Comparison of ENCODE assay signal across 8 cellular contexts in genomic region chr6:36595168-36595818, GRCh38. TPM values are rescaled to one million over a fixed set of nuclear protein-coding genes. Genes with fewer than 3 reads are reported as not detected.
DNase-seq lines count a peak whose midpoint lies in the region; ATAC-seq and TF ChIP-seq lines count a peak whose summit lies in the region.

No MANE protein-coding gene starts in this region.

- H3K27me3 ChIP-seq in smooth muscle cell (ENCODE audit: low read depth) = no peaks in the 10 kb centered on the region

- H3K4me3 Mint-ChIP-seq in activated CD4-positive, alpha-beta T cell treated with anti-CD3 and anti-CD28 coated beads for 36 hours = peak overlapping the region; percentile 88
- H3K4me3 Mint-ChIP-seq in immature natural killer cell = peak overlapping the region; percentile 94 to 99 (median 98)

- H3K36me3 ChIP-seq in smooth muscle cell (ENCODE audit: low read depth) = peaks cover 22% of the 10 kb centered on the region

- H3K9me3 Mint-ChIP-seq in activated CD4-positive, alpha-beta T cell treated with anti-CD3 and anti-CD28 coated beads for 36 hours (ENCODE audit: low read depth) = no peaks in the 10 kb centered on the region
- peaks cover 0 to 2% (median 0%) of the 10 kb centered on the region in 6 donors for H3K9me3 Mint-ChIP-seq in immature natural killer cell

- peaks cover 62% of the 10 kb centered on the region for H3K36me3 Mint-ChIP-seq in activated CD4-positive, alpha-beta T cell treated with anti-CD3 and anti-CD28 coated beads for 36 hours (ENCODE audit: low read depth)
- peaks cover 35 to 45% (median 42%) of the 10 kb centered on the region in 3 donors for H3K36me3 Mint-ChIP-seq in immature natural killer cell

- H2AFZ ChIP-seq in smooth muscle cell (ENCODE audit: low read depth) = no peak overlapping the region

- POLR2A ChIA-PET in activated CD4-positive, alpha-beta T cell treated with anti-CD3 and anti-CD28 coated beads for 36 hours (lab: Charles Lee) = interaction anchor here (0.6 to 2.6 kb wide), 8 partner anchors 12 to 295 kb away, joined by 3 to 11 read pairs (median 5); no protein-coding TSS in a partner anchor

- 1% methylated on average over 11 of the region's 11 CpGs for WGBS in smooth muscle cell (ENCODE audit: low lambda C conversion rate)

- peak; percentile 54 for DNase-seq in activated CD4-positive, alpha-beta T cell treated with anti-CD3 and anti-CD28 coated beads for 36 hours
- DNase-seq in activated CD4-positive, alpha-beta T cell treated with anti-CD3 and anti-CD28 coated beads, Interleukin-2, amount 50 U/mL, for 48 hours = no peak
- DNase-seq in NCI-H748 (lab: John Stamatoyannopoulos, UW; ENCODE audit: unreplicated experiment) = peak; percentile 61
- DNase-seq in astrocyte of the spinal cord (ENCODE audit: low read depth, low spot score) = peak; percentile 59
- peak; percentile 35 to 50 (median 43) for DNase-seq in immature natural killer cell
- no peak for DNase-seq in smooth muscle cell (lab: John Stamatoyannopoulos, UW; ENCODE audit: unreplicated experiment)

- no peak for ATAC-seq in activated CD4-positive, alpha-beta T cell treated with anti-CD3 and anti-CD28 coated beads for 36 hours
- no peak for ATAC-seq in GM19463 (IDR thresholded peaks at IDR 0.05; ENCODE audit: unreplicated experiment)
- no peak for ATAC-seq in HG02981 (IDR thresholded peaks at IDR 0.05; ENCODE audit: unreplicated experiment)

- intact Hi-C loops in activated CD4-positive, alpha-beta T cell treated with anti-CD3 and anti-CD28 coated beads for 36 hours (cut with DNase I, micrococcal nuclease) = loop anchor here (2.0 to 5.0 kb wide), 6 partner anchors 48 to 576 kb away; partner anchors contain the start of genes KCTD20 (in 1 of the 2), MAPK13 (in 1 of the 2), PIM1 (in 1 of the 2) and PPIL1 (in 1 of the 2)

- H3K9me3 ChIP-seq in smooth muscle cell (replicated peaks; ENCODE audit: low read depth) = no peaks in the 10 kb centered on the region

- H3K79me2 ChIP-seq in smooth muscle cell (ENCODE audit: low read depth) = peaks cover 61% of the 10 kb centered on the region

- peaks cover 60% of the 10 kb centered on the region for H4K20me1 ChIP-seq in smooth muscle cell (ENCODE audit: low read depth)

- CTCF ChIA-PET in activated CD4-positive, alpha-beta T cell treated with anti-CD3 and anti-CD28 coated beads for 36 hours (lab: Charles Lee) = interaction anchor here (0.7 to 1.9 kb wide), 3 partner anchors 11 to 154 kb away, joined by 3 to 5 read pairs (median 3); no protein-coding TSS in a partner anchor

- peaks cover 32% of the 10 kb centered on the region for H3K4me1 Mint-ChIP-seq in activated CD4-positive, alpha-beta T cell treated with anti-CD3 and anti-CD28 coated beads for 36 hours
- peaks cover 64 to 74% of the 10 kb centered on the region in 2 donors for H3K4me1 Mint-ChIP-seq in immature natural killer cell

- peak overlapping the region; percentile 99 for H3K9ac ChIP-seq in smooth muscle cell (ENCODE audit: low read depth)

- TF ChIP-seq CTCF in astrocyte of the spinal cord (IDR thresholded peaks at IDR 0.05; ENCODE audit: low read depth, low read length) (no peak), smooth muscle cell (IDR thresholded peaks at IDR 0.05; ENCODE audit: borderline replicate concordance, insufficient read depth, poor library complexity, severe bottlenecking) (no peak)

- H3K4me1 ChIP-seq in smooth muscle cell (ENCODE audit: low read depth) = peaks cover 34% of the 10 kb centered on the region

- peak overlapping the region; percentile 99 for H3K27ac Mint-ChIP-seq in activated CD4-positive, alpha-beta T cell treated with anti-CD3 and anti-CD28 coated beads for 36 hours
- H3K27ac Mint-ChIP-seq in immature natural killer cell = peak overlapping the region; percentile 97 to 99 (median 99)

- peak overlapping the region; percentile 100 for H3K4me2 ChIP-seq in smooth muscle cell

- H3K4me3 ChIP-seq in astrocyte of the spinal cord (ENCODE audit: low read depth, low read length) (peak overlapping the region; percentile 85), smooth muscle cell (peak overlapping the region; percentile 100)

- no peaks in the 10 kb centered on the region for H3K27me3 Mint-ChIP-seq in activated CD4-positive, alpha-beta T cell treated with anti-CD3 and anti-CD28 coated beads for 36 hours
- H3K27me3 Mint-ChIP-seq in immature natural killer cell (ENCODE audit: low read depth in 3 of 3) = peaks cover 16 to 43% (median 33%) of the 10 kb centered on the region in 3 donors

- peak overlapping the region; percentile 98 for H3K27ac ChIP-seq in smooth muscle cell (ENCODE audit: low read depth)

- in situ Hi-C loops in astrocyte of the spinal cord (cut with HindIII; ENCODE audit: low sequenced_read_pairs) = no loop called here

- peaks cover 42% of the 10 kb centered on the region for H3F3A ChIP-seq in smooth muscle cell (ENCODE audit: low read depth)

RNA-seq across cellular contexts. Expression of gene SRSF3, which starts 1.1 kb away (rescaled TPM):
- total RNA-seq in activated CD4-positive, alpha-beta T cell treated with anti-CD3 and anti-CD28 coated beads for 36 hours = 100 to 1,000 TPM; 298 to 464 TPM
- 100 to 1,000 TPM; 344 to 391 (median 379) TPM for polyA plus RNA-seq in immature natural killer cell
- 158 and 178 TPM in 2 replicates for total RNA-seq in smooth muscle cell
- polyA plus RNA-seq in smooth muscle cell = 163 and 179 TPM in 2 replicates

RNA-seq across cellular contexts. Expression of gene STK38, which starts 48.0 kb away (rescaled TPM):
- 10 to 100 TPM; 24.0 to 27.0 TPM for total RNA-seq in activated CD4-positive, alpha-beta T cell treated with anti-CD3 and anti-CD28 coated beads for 36 hours
- polyA plus RNA-seq in immature natural killer cell (100 to 1,000 TPM in 1 of 3 donors, 10 to 100 TPM in 2; 74.2 to 179 (median 81.2) TPM), smooth muscle cell (30.8 and 34.5 TPM in 2 replicates)
- total RNA-seq in smooth muscle cell = 34.6 and 38.3 TPM in 2 replicates

Comparison
In these comparisons a context has a peak if more than half of its experiments do, and no peak if none do; other contexts are left out.
1. DNase-seq: peak in activated CD4-positive, alpha-beta T cell treated with anti-CD3 and anti-CD28 coated beads for 36 hours (single experiment), NCI-H748 (single experiment), astrocyte of the spinal cord (single experiment) and immature natural killer cell (3 of 3); none in activated CD4-positive, alpha-beta T cell treated with anti-CD3 and anti-CD28 coated beads, Interleukin-2, amount 50 U/mL, for 48 hours (0 of 2) and smooth muscle cell (single experiment).